ENCODE assay signal across 8 cellular contexts in the genomic region with DNA sequence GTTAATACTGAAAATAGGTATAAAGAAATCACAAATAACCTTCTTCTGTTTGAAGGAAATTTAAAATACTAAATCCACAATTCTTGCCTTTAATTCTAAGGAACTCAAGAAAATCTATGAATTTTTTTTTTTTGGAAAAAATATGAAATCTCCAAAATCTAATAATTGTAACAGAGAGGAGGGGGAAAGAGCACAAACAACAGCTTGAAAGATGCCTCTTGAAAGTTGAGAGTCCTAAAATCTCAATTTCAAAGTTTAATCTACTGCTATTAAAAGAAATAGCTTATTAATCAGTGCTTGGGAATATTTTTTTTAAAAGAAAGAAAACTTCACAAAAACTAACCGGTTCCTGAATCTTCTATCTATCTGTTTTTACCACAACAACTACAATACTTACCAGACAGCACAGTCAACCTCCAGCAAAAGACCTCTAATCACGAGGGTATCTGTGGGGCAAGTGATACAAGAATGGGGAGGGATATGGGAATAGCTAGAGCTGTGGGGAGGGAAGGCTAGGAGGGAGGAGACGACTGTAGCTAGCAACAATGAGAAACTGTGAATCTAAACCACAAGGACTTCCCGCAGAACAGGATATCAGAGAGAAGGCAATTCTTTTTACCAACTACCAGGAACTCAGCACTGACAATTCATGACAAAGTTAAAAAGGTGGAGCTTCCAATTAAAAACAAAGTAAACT. TPM values are rescaled to one million over a fixed set of nuclear protein-coding genes. Genes with fewer than 3 reads are reported as not detected.
DNase-seq lines count a peak whose midpoint lies in the region; ATAC-seq, FAIRE-seq and TF ChIP-seq lines count a peak whose summit lies in the region.

A gene with protein sequence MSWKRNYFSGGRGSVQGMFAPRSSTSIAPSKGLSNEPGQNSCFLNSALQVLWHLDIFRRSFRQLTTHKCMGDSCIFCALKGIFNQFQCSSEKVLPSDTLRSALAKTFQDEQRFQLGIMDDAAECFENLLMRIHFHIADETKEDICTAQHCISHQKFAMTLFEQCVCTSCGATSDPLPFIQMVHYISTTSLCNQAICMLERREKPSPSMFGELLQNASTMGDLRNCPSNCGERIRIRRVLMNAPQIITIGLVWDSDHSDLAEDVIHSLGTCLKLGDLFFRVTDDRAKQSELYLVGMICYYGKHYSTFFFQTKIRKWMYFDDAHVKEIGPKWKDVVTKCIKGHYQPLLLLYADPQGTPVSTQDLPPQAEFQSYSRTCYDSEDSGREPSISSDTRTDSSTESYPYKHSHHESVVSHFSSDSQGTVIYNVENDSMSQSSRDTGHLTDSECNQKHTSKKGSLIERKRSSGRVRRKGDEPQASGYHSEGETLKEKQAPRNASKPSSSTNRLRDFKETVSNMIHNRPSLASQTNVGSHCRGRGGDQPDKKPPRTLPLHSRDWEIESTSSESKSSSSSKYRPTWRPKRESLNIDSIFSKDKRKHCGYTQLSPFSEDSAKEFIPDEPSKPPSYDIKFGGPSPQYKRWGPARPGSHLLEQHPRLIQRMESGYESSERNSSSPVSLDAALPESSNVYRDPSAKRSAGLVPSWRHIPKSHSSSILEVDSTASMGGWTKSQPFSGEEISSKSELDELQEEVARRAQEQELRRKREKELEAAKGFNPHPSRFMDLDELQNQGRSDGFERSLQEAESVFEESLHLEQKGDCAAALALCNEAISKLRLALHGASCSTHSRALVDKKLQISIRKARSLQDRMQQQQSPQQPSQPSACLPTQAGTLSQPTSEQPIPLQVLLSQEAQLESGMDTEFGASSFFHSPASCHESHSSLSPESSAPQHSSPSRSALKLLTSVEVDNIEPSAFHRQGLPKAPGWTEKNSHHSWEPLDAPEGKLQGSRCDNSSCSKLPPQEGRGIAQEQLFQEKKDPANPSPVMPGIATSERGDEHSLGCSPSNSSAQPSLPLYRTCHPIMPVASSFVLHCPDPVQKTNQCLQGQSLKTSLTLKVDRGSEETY (N-terminal part only) (minus strand): TSS at position 462 of the 697 bp plus-strand sequence. CDS start 15,684 bp downstream, outside the sequence.

- peak within 1 kb of the TSS; percentile 60 to 75 for H3K4me3 Mint-ChIP-seq in activated T-cell treated with anti-CD3 and anti-CD28 coated beads, Interleukin-2, amount 50 U/mL, for 72 hours
- H3K4me3 Mint-ChIP-seq in T-helper 17 cell = peak within 1 kb of the TSS; percentile 80

- intact Hi-C loops in upper lobe of right lung (cut with DNase I) = no loop called here

- TF ChIP-seq CTCF in upper lobe of right lung (IDR thresholded peaks at IDR 0.05) = no peak
- no peak for TF ChIP-seq CTCF in D721Med (IDR thresholded peaks at IDR 0.05; ENCODE audit: insufficient read depth, missing control alignments)

- peaks cover 52% of the 10 kb centered on the region for H3K4me1 ChIP-seq in upper lobe of right lung

- H3K9me3 ChIP-seq in T-helper 17 cell (ENCODE audit: control insufficient read depth, low read length, poor library complexity, severe bottlenecking) (no peaks in the 10 kb centered on the region), upper lobe of right lung (no peaks in the 10 kb centered on the region)

- peak within 1 kb of the TSS; percentile 54 for H3K27ac Mint-ChIP-seq in activated T-cell treated with anti-CD3 and anti-CD28 coated beads, Interleukin-2, amount 50 U/mL, for 72 hours
- peak within 1 kb of the TSS; percentile 76 for H3K27ac Mint-ChIP-seq in T-helper 17 cell

- H3K36me3 Mint-ChIP-seq in activated T-cell treated with anti-CD3 and anti-CD28 coated beads, Interleukin-2, amount 50 U/mL, for 72 hours (ENCODE audit: insufficient read depth in 2 of 2) = no peaks in the 10 kb centered on the region
- H3K36me3 Mint-ChIP-seq in T-helper 17 cell (ENCODE audit: low read depth) = no peaks in the 10 kb centered on the region

- peak in 1 of 2 donors; percentile 1 for DNase-seq in activated T-cell treated with anti-CD3 and anti-CD28 coated beads, Interleukin-2, amount 50 U/mL, for 72 hours
- no peak for DNase-seq in activated T-cell treated with anti-CD3 and anti-CD28 coated beads, Interleukin-2, amount 50 U/mL, for 1 hour
- DNase-seq in T-helper 17 cell (no peak), mucosa of gallbladder (ENCODE audit: low spot score) (peak; percentile 15), upper lobe of right lung (no peak), D721Med (ENCODE audit: insufficient read length, low spot score) (no peak), NCI-H345 (lab: John Stamatoyannopoulos, UW) (no peak)

- H3K27ac ChIP-seq in upper lobe of right lung = peak within 1 kb of the TSS; percentile 63

- H3K9me3 Mint-ChIP-seq in activated T-cell treated with anti-CD3 and anti-CD28 coated beads, Interleukin-2, amount 50 U/mL, for 72 hours = no peaks in the 10 kb centered on the region

- peaks cover 23% of the 10 kb centered on the region for H3K4me1 Mint-ChIP-seq in activated T-cell treated with anti-CD3 and anti-CD28 coated beads, Interleukin-2, amount 50 U/mL, for 72 hours (ENCODE audit: low read depth)
- peaks cover 11% of the 10 kb centered on the region for H3K4me1 Mint-ChIP-seq in T-helper 17 cell

- FAIRE-seq in D721Med (lab: Jason Lieb, UNC) = no peak

- H3K36me3 ChIP-seq in upper lobe of right lung = no peaks in the 10 kb centered on the region

- peak in 1 of 2 donors; percentile 67 for ATAC-seq in activated T-cell treated with anti-CD3 and anti-CD28 coated beads, Interleukin-2, amount 50 U/mL, for 72 hours (replicated peaks in 1 of 2)
- ATAC-seq in T-helper 17 cell = peak; percentile 74
- peak; percentile 75 for ATAC-seq in esophagus mucosa
- peak; percentile 81 for ATAC-seq in upper lobe of right lung

- H3K27me3 Mint-ChIP-seq in activated T-cell treated with anti-CD3 and anti-CD28 coated beads, Interleukin-2, amount 50 U/mL, for 72 hours (ENCODE audit: low read depth) = no peaks in the 10 kb centered on the region
- H3K27me3 Mint-ChIP-seq in T-helper 17 cell = no peaks in the 10 kb centered on the region

- H3K4me3 ChIP-seq in upper lobe of right lung = peak within 1 kb of the TSS; percentile 9

- H3K27me3 ChIP-seq in upper lobe of right lung = no peaks in the 10 kb centered on the region

RNA-seq across cellular contexts. Expression of the gene that starts here (rescaled TPM):
- total RNA-seq in activated T-cell treated with anti-CD3 and anti-CD28 coated beads, Interleukin-2, amount 50 U/mL, for 72 hours = 1 to 10 TPM; 2.4 to 4.1 TPM
- total RNA-seq in T-helper 17 cell (1 to 10 TPM; 3.6 TPM), esophagus mucosa (44.8 TPM), mucosa of gallbladder (65.2 TPM), upper lobe of right lung (114 TPM)
